In genomic region chr7:7968544-7969305, GRCh38 we compare ENCODE assay signal across 1 cellular context.
TF ChIP-seq lines count a peak whose summit lies in the region.

TSS of gene GLCCI1 (plus strand) at chr7:7968796. CDS start at chr7:7969351, 555 bp downstream.

TF ChIP-seq in K562, 482 proteins besides CTCF, POLR2A, EP300 and RAD21 (continued from another document):
- TF ChIP-seq RREB1 (CRISPR knock-in tag; IDR thresholded peaks at IDR 0.05) (0 out of 2 replicates have a peak, but pooled peaks have one; percentile 73), GABPB1 (CRISPR knock-in tag; IDR thresholded peaks at IDR 0.05) (peak; percentile 66; the same call in 1 of the 2 replicates), PURB (CRISPR knock-in tag; IDR thresholded peaks at IDR 0.05; ENCODE audit: low read depth) (no peak), ZNF146 (CRISPR knock-in tag; IDR thresholded peaks at IDR 0.05; ENCODE audit: unreplicated experiment) (no peak), BHLHE40 (IDR thresholded peaks at IDR 0.05; ENCODE audit: low read length) (no peak; the same call in 1 of the 2 replicates), ZNF655 (CRISPR knock-in tag; IDR thresholded peaks at IDR 0.05) (no peak), ZNF77 (CRISPR knock-in tag; IDR thresholded peaks at IDR 0.05) (no peak)
- TF ChIP-seq, protein P1, sequence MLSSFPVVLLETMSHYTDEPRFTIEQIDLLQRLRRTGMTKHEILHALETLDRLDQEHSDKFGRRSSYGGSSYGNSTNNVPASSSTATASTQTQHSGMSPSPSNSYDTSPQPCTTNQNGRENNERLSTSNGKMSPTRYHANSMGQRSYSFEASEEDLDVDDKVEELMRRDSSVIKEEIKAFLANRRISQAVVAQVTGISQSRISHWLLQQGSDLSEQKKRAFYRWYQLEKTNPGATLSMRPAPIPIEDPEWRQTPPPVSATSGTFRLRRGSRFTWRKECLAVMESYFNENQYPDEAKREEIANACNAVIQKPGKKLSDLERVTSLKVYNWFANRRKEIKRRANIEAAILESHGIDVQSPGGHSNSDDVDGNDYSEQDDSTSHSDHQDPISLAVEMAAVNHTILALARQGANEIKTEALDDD (IDR thresholded peaks at IDR 0.05) = 0 out of 2 replicates have a peak, but pooled peaks have one; percentile 6
TF ChIP-seq in K562: peak in this region for 133.
